15 cellular contexts compared by ENCODE assay signal in genomic region chrX:132426695-132427281, GRCh38.
A peak's percentile ranks its signal among the peaks of the same experiment; 100 is the strongest.
DNase-seq lines count a peak whose midpoint lies in the region; ATAC-seq and TF ChIP-seq lines count a peak whose summit lies in the region.
"Had no signal": no experiment of that assay in that cellular context is flagged by ENCODE, and none has a peak within 500 bp of the region (broad histone marks: within the 10 kb centered on the region; RNA-seq: fewer than 3 reads in every experiment).

No MANE protein-coding gene starts in this region.

- TF ChIP-seq CTCF in AG04449 (IDR thresholded peaks at IDR 0.05; ENCODE audit: insufficient read depth, low read length, missing control alignments) (no peak), fibroblast of mammary gland (conservative IDR thresholded peaks at IDR 0.05; ENCODE audit: control insufficient read depth, insufficient read depth, low read depth, low read length) (no peak)

- CTCF ChIA-PET in AG04449 (lab: Yijun Ruan, JAX): no interaction called here

- POLR2A ChIA-PET in AG04449 (lab: Yijun Ruan, JAX): no interaction called here

- peak; percentile 17 for DNase-seq in AG04449 (ENCODE audit: low read depth, low spot score)
- DNase-seq in RPMI7951 (ENCODE audit: low read depth): peak; percentile 16
- DNase-seq in fibroblast of mammary gland (ENCODE audit: low read depth): peak; percentile 78
- DNase-seq in NCI-H2227 treated with DMSO at 0.1 percent for 48 hours (lab: John Stamatoyannopoulos, UW): no peak
- no peak for DNase-seq in NCI-H1048 (lab: John Stamatoyannopoulos, UW)
- DNase-seq in NCI-H69 (lab: John Stamatoyannopoulos, UW): no peak
- DNase-seq: activated CD4-positive, alpha-beta T cell treated with anti-CD3 and anti-CD28 coated beads, Interleukin-2, amount 10 ng/mL, durations not matched to agents 24 days and 14 days; DMS79 treated with DMSO at 0.1 percent for 48 hours; gastrocnemius medialis; natural killer cell; NCI-H1930; stimulated activated CD4-positive, alpha-beta T cell treated with anti-CD3 and anti-CD28 coated beads, Interleukin-12 subunit alpha, Interleukin-12 subunit beta, amount 100 ng/mL, for 4 hours had no signal

- no peak overlapping the region for H3K4me3 ChIP-seq in AG04449 (ENCODE audit: low read depth, low read length)
- no peak overlapping the region for H3K4me3 ChIP-seq in fibroblast of mammary gland (ENCODE audit: control insufficient read depth, low read depth, low read length)
- H3K4me3 ChIP-seq: cardiac muscle cell, gastrocnemius medialis had no signal

- ATAC-seq in GM18868 (IDR thresholded peaks at IDR 0.05; ENCODE audit: unreplicated experiment) (peak; percentile 79), HG02642 (IDR thresholded peaks at IDR 0.05; ENCODE audit: poor library complexity, unreplicated experiment) (no peak)
- ATAC-seq: gastrocnemius medialis, natural killer cell had no signal

Comparison
In these comparisons a context has a peak if more than half of its experiments do, and no peak if none do; other contexts are left out.
1. DNase-seq: peak in AG04449 (single experiment), RPMI7951 (single experiment) and fibroblast of mammary gland (single experiment); none in NCI-H2227 treated with DMSO at 0.1 percent for 48 hours (single experiment), NCI-H1048 (single experiment) and NCI-H69 (single experiment).